ENCODE assay signal across 8 cellular contexts in the genomic region with DNA sequence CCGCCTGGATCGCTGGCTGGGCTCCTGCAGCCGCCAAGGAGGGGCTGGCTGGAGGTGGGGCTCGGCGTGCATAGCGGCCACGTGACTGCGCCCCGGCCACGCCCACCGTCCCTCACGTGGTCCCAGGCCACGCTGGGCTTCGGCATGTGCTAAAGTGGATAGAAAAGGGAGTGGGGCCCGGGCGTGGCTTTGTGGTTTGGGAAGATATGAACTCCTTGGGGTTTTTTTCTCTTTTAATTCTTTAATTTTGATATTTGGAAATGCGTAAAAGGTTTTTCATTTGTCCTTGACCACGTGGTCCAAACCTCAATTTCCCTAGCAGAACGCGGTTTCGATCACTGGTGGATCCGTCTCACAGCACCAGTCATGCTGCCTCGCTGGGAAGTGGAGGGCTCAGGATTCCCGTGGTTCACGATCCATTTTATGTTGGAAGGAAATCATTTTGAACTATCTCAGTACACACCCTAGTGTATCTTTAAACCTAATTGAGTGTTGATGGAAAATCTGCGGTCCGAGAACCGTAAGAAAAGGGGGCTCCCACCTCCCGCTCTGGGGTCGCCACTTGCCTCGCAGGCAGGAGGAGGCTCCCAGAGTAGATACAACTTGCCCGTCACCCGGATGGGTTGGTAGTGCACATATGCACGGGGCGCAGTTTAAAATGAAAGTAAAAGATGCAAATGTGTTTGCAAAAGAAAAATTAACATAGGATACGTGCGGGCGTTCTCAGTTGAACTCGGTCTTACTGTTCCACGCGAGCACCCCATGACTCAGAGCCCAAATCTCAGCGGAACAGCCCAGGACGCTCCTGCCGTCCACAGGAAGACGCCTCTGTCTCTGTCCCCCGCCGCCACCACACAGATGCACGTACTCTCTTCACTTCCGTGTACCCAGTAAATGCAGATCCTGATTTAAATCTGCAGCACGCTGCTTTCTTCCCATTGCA.
DNase-seq lines count a peak whose midpoint lies in the region; ATAC-seq and TF ChIP-seq lines count a peak whose summit lies in the region.

No MANE protein-coding gene starts in this region.

- no peak overlapping the region for H3K4me3 ChIP-seq in cardiac muscle cell

- ATAC-seq in GM21423 (IDR thresholded peaks at IDR 0.05; ENCODE audit: unreplicated experiment) (peak; percentile 91), GM18868 (IDR thresholded peaks at IDR 0.05; ENCODE audit: unreplicated experiment) (no peak)
- peak; percentile 93 to 96 for ATAC-seq in activated naive CD4-positive, alpha-beta T cell treated with anti-CD3 and anti-CD28 coated beads, Interleukin-2, amount 50 U/mL, for 72 hours

- peak; percentile 81 for DNase-seq in COLO829 (ENCODE audit: low spot score)
- peak in 68 of 76 experiments; percentile 15 to 79 (median 64) for DNase-seq in HUDEP-2 (lab: John Stamatoyannopoulos, UW; ENCODE audit: unreplicated experiment in 76 of 76)
- DNase-seq in SKM-1 (lab: John Stamatoyannopoulos, UW; ENCODE audit: unreplicated experiment) = peak; percentile 34
- peak; percentile 64 to 74 for DNase-seq in activated naive CD4-positive, alpha-beta T cell treated with anti-CD3 and anti-CD28 coated beads, Interleukin-2, amount 50 U/mL, for 72 hours (ENCODE audit: low spot score in 2 of 2)
- DNase-seq in cardiac muscle cell (ENCODE audit: low read depth in 1 of 2, low spot score in 1 of 2) = peak in 1 of 2 donors; percentile 85
- peak; percentile 65 for DNase-seq in putamen (ENCODE audit: low spot score)

- no peaks in the 10 kb centered on the region for H3K27me3 ChIP-seq in cardiac muscle cell

- H3K36me3 ChIP-seq in cardiac muscle cell = no peaks in the 10 kb centered on the region

- peaks cover 6% of the 10 kb centered on the region for H3K4me1 ChIP-seq in cardiac muscle cell (ENCODE audit: low read depth)

- H3K9me3 Mint-ChIP-seq in activated naive CD4-positive, alpha-beta T cell treated with anti-CD3 and anti-CD28 coated beads, Interleukin-2, amount 50 U/mL, for 72 hours = no peaks in the 10 kb centered on the region

- H3K36me3 Mint-ChIP-seq in activated naive CD4-positive, alpha-beta T cell treated with anti-CD3 and anti-CD28 coated beads, Interleukin-2, amount 50 U/mL, for 72 hours = peaks cover 0 to 17% of the 10 kb centered on the region in 2 donors

- H3K27ac ChIP-seq in cardiac muscle cell = peak overlapping the region; percentile 8

- no peaks in the 10 kb centered on the region for H3K9me3 ChIP-seq in cardiac muscle cell (ENCODE audit: low read depth)

- TF ChIP-seq CTCF in cardiac muscle cell (IDR thresholded peaks at IDR 0.05; ENCODE audit: low read depth, low read length) = no peak

- peak overlapping the region; percentile 82 to 95 for H3K27ac Mint-ChIP-seq in activated naive CD4-positive, alpha-beta T cell treated with anti-CD3 and anti-CD28 coated beads, Interleukin-2, amount 50 U/mL, for 72 hours
